ENCODE assay signal across 25 cellular contexts in the genomic region with DNA sequence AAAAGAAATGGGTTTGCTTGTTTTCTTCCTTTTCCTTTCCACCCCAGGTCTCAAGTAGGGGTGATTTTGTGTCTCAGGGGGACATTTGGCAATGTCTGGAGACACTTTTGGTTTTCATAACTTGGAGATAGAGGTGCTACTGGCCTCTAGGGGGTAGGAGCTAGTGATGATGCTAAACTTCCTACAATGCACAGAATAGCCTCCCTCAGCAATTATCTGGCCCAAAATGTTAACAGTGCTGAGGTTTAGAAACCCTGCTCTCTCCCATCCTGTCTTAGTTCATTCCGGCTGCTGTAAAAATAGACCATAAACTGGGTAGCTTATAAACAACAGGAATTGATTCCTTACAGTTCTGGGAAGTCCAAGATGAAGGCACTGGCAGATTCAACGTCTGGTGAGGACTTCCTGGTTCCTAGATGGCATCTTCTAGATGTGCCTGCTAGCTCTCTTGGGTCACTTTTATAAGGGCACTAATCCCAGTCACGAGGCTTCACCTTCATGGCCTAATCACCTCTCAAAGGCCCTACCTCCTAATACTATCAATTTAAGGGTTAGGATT.
"Had no signal": no experiment of that assay in that cellular context is flagged by ENCODE, and none has a peak within 500 bp of the region (broad histone marks: within the 10 kb centered on the region; RNA-seq: fewer than 3 reads in every experiment).

No MANE protein-coding gene starts in this region.

- H3K27me3 ChIP-seq: brain microvascular endothelial cell, gastroesophageal sphincter, sigmoid colon, transverse colon, uterus had no signal

- H2AFZ ChIP-seq: parathyroid adenoma had no signal

- H3K27ac ChIP-seq: brain microvascular endothelial cell, gastroesophageal sphincter, lower lobe of right lung, parathyroid adenoma, sigmoid colon, transverse colon, uterus, VCaP had no signal

- H3K9me3 ChIP-seq: gastroesophageal sphincter, lower lobe of right lung, sigmoid colon, transverse colon, uterus had no signal

- H3K4me1 Mint-ChIP-seq: activated CD4-positive, alpha-beta memory T cell treated with anti-CD3 and anti-CD28 coated beads, Interleukin-2, amount 10 ng/mL, durations not matched to agents 7 days and 5 days; activated naive CD4-positive, alpha-beta T cell treated with anti-CD3 and anti-CD28 coated beads, Interleukin-2, amount 50 U/mL, for 24 hours; central memory CD8-positive, alpha-beta T cell; naive B cell had no signal

- H3K36me3 Mint-ChIP-seq: activated naive CD4-positive, alpha-beta T cell treated with anti-CD3 and anti-CD28 coated beads, Interleukin-2, amount 50 U/mL, for 24 hours; naive B cell; stimulated activated memory B cell treated with anti-CD40 and anti-IgM and Interleukin-4, amounts not matched to agents 10 μg/mL and 1 μg/mL and 100 μg/mL, for 72 hours had no signal

- H3K79me2 ChIP-seq: parathyroid adenoma had no signal

- ATAC-seq: activated CD4-positive, CD25-positive, alpha-beta regulatory T cell treated with anti-CD3 and anti-CD28 coated beads, Interleukin-2, amount 50 U/mL, for 24 hours; effector memory CD8-positive, alpha-beta T cell; gastroesophageal sphincter; stimulated activated memory B cell treated with anti-CD40 and anti-IgM and Interleukin-4, amounts not matched to agents 10 μg/mL and 1 μg/mL and 100 μg/mL, for 72 hours had no signal

- H3K4me1 ChIP-seq: gastroesophageal sphincter, parathyroid adenoma, sigmoid colon, uterus had no signal

- H3K4me3 Mint-ChIP-seq: activated CD4-positive, alpha-beta memory T cell treated with anti-CD3 and anti-CD28 coated beads, Interleukin-2, amount 10 ng/mL, durations not matched to agents 7 days and 5 days; activated CD4-positive, alpha-beta T cell treated with anti-CD3 and anti-CD28 coated beads, Interleukin-2, amount 10 ng/mL, durations not matched to agents 24 days and 14 days; activated naive CD4-positive, alpha-beta T cell treated with anti-CD3 and anti-CD28 coated beads, Interleukin-2, amount 50 U/mL, for 24 hours; activated T-helper 1 cell treated with anti-CD3 and anti-CD28 coated beads, Interleukin-12 subunit alpha, Interleukin-12 subunit beta, Interleukin-2, Interleukin-4 antibody, amounts not matched to agents 30 ng/mL and 10 ng/mL and 1 ng/mL, durations not matched to agents 14 hours and 24 hours and 36 hours; central memory CD8-positive, alpha-beta T cell; effector memory CD8-positive, alpha-beta T cell; naive B cell; stimulated activated memory B cell treated with anti-CD40 and anti-IgM and Interleukin-4, amounts not matched to agents 10 μg/mL and 1 μg/mL and 100 μg/mL, for 72 hours; T-helper 2 cell treated with Interferon-gamma antibody and Interleukin-4, amounts not matched to agents 5 μg/mL and 100 μg/mL, for 36 hours had no signal

- H3K9ac ChIP-seq: parathyroid adenoma had no signal

- H3K27me3 Mint-ChIP-seq: stimulated activated memory B cell treated with anti-CD40 and anti-IgM and Interleukin-4, amounts not matched to agents 10 μg/mL and 1 μg/mL and 100 μg/mL, for 72 hours had no signal

- H3K4me3 ChIP-seq: gastroesophageal sphincter, lower lobe of right lung, sigmoid colon, smooth muscle cell, transverse colon, uterus had no signal

- H3K4me2 ChIP-seq: smooth muscle cell had no signal

- DNase-seq: activated CD4-positive, alpha-beta memory T cell treated with anti-CD3 and anti-CD28 coated beads, Interleukin-2, amount 10 ng/mL, durations not matched to agents 7 days and 5 days; activated CD4-positive, alpha-beta T cell treated with anti-CD3 and anti-CD28 coated beads, Interleukin-2, amount 10 ng/mL, durations not matched to agents 24 days and 14 days; activated gamma-delta T cell; aorta; brain microvascular endothelial cell; effector memory CD8-positive, alpha-beta T cell; head of caudate nucleus; lower lobe of right lung; mesendoderm; naive B cell; nucleus accumbens; sigmoid colon; stimulated activated CD4-positive, alpha-beta T cell treated with anti-CD3 and anti-CD28 coated beads, Interleukin-15, amount 100 ng/mL, for 24 hours; transverse colon; uterus had no signal

- H3K36me3 ChIP-seq: brain microvascular endothelial cell, gastroesophageal sphincter, lower lobe of right lung, sigmoid colon, transverse colon, uterus had no signal

- H3K9me3 Mint-ChIP-seq: activated CD4-positive, alpha-beta memory T cell treated with anti-CD3 and anti-CD28 coated beads, Interleukin-2, amount 10 ng/mL, durations not matched to agents 7 days and 5 days; activated CD4-positive, alpha-beta T cell treated with anti-CD3 and anti-CD28 coated beads, Interleukin-2, amount 10 ng/mL, durations not matched to agents 24 days and 14 days; activated naive CD4-positive, alpha-beta T cell treated with anti-CD3 and anti-CD28 coated beads, Interleukin-2, amount 50 U/mL, for 24 hours; activated T-helper 1 cell treated with anti-CD3 and anti-CD28 coated beads, Interleukin-12 subunit alpha, Interleukin-12 subunit beta, Interleukin-2, Interleukin-4 antibody, amounts not matched to agents 30 ng/mL and 10 ng/mL and 1 ng/mL, durations not matched to agents 14 hours and 24 hours and 36 hours; central memory CD8-positive, alpha-beta T cell; effector memory CD8-positive, alpha-beta T cell; naive B cell; stimulated activated memory B cell treated with anti-CD40 and anti-IgM and Interleukin-4, amounts not matched to agents 10 μg/mL and 1 μg/mL and 100 μg/mL, for 72 hours; T-helper 2 cell treated with Interferon-gamma antibody and Interleukin-4, amounts not matched to agents 5 μg/mL and 100 μg/mL, for 36 hours had no signal
